ENCODE assay signal across 26 cellular contexts in genomic region chr17:82723169-82723807, GRCh38.
"Had no signal": no experiment of that assay in that cellular context is flagged by ENCODE, and none has a peak within 500 bp of the region (broad histone marks: within the 10 kb centered on the region; RNA-seq: fewer than 3 reads in every experiment).

No MANE protein-coding gene starts in this region.

- H3K27me3 Mint-ChIP-seq: activated CD4-positive, alpha-beta memory T cell treated with anti-CD3 and anti-CD28 coated beads, Interleukin-2, amount 10 ng/mL, durations not matched to agents 7 days and 5 days; activated CD4-positive, alpha-beta T cell treated with anti-CD3 and anti-CD28 coated beads, Interleukin-2, amount 10 ng/mL, durations not matched to agents 24 days and 14 days; central memory CD8-positive, alpha-beta T cell; effector memory CD8-positive, alpha-beta T cell had no signal

- ATAC-seq: activated CD4-positive, CD25-positive, alpha-beta regulatory T cell treated with anti-CD3 and anti-CD28 coated beads, Interleukin-2, amount 50 U/mL, for 24 hours; activated naive CD4-positive, alpha-beta T cell treated with anti-CD3 and anti-CD28 coated beads, Interleukin-2, amount 50 U/mL, for 72 hours; effector memory CD8-positive, alpha-beta T cell; stimulated activated naive CD8-positive, alpha-beta T cell treated with anti-CD3 and anti-CD28 coated beads, Interleukin-15, Interleukin-2, amounts not matched to agents 100 U/mL and 50 U/mL, for 24 hours had no signal

- H3K9me3 ChIP-seq: ascending aorta, esophagus muscularis mucosa, left ventricle myocardium inferior, sigmoid colon, thyroid gland, uterus had no signal

- H3K27ac Mint-ChIP-seq: activated CD4-positive, alpha-beta memory T cell treated with anti-CD3 and anti-CD28 coated beads, Interleukin-2, amount 10 ng/mL, durations not matched to agents 7 days and 5 days; activated CD4-positive, alpha-beta T cell treated with anti-CD3 and anti-CD28 coated beads, Interleukin-2, amount 10 ng/mL, durations not matched to agents 24 days and 14 days; activated T-helper 1 cell treated with anti-CD3 and anti-CD28 coated beads, Interleukin-12 subunit alpha, Interleukin-12 subunit beta, Interleukin-2, Interleukin-4 antibody, amounts not matched to agents 30 ng/mL and 10 ng/mL and 1 ng/mL, durations not matched to agents 14 hours and 24 hours and 36 hours; effector memory CD8-positive, alpha-beta T cell had no signal

- H3K4me3 ChIP-seq: ascending aorta, dorsolateral prefrontal cortex, esophagus muscularis mucosa, hepatocyte, left ventricle myocardium inferior, sigmoid colon, smooth muscle cell, thyroid gland, uterus had no signal

- H3K4me2 ChIP-seq: hepatocyte, smooth muscle cell had no signal

- H3K36me3 ChIP-seq: uterus had no signal

- H3K4me1 ChIP-seq: ascending aorta, left ventricle myocardium inferior, thyroid gland, uterus had no signal

- H2AFZ ChIP-seq: hepatocyte had no signal

- DNase-seq: activated CD4-positive, alpha-beta memory T cell treated with anti-CD3 and anti-CD28 coated beads, Interleukin-2, amount 10 ng/mL, durations not matched to agents 7 days and 5 days; activated CD4-positive, alpha-beta T cell treated with anti-CD3 and anti-CD28 coated beads, Interleukin-2, amount 10 ng/mL, durations not matched to agents 24 days and 14 days; brain microvascular endothelial cell; dorsolateral prefrontal cortex; effector memory CD8-positive, alpha-beta T cell; glutamatergic neuron; kidney glomerular epithelial cell; left ventricle myocardium inferior; mammary epithelial cell; midbrain; retina; sigmoid colon; stimulated activated CD4-positive, alpha-beta T cell treated with anti-CD3 and anti-CD28 coated beads, Interleukin-15, amount 100 ng/mL, for 24 hours; stimulated activated naive CD8-positive, alpha-beta T cell treated with anti-CD3 and anti-CD28 coated beads, Interleukin-15, Interleukin-2, amounts not matched to agents 100 U/mL and 50 U/mL, for 24 hours; thyroid gland; uterus had no signal

- H3K27ac ChIP-seq: ascending aorta, brain microvascular endothelial cell, dorsolateral prefrontal cortex, esophagus muscularis mucosa, hepatocyte, left ventricle myocardium inferior, sigmoid colon, thyroid gland, uterus had no signal

- H3K4me3 Mint-ChIP-seq: activated CD4-positive, alpha-beta memory T cell treated with anti-CD3 and anti-CD28 coated beads, Interleukin-2, amount 10 ng/mL, durations not matched to agents 7 days and 5 days; activated CD4-positive, alpha-beta T cell treated with anti-CD3 and anti-CD28 coated beads, Interleukin-2, amount 10 ng/mL, durations not matched to agents 24 days and 14 days; activated T-helper 1 cell treated with anti-CD3 and anti-CD28 coated beads, Interleukin-12 subunit alpha, Interleukin-12 subunit beta, Interleukin-2, Interleukin-4 antibody, amounts not matched to agents 30 ng/mL and 10 ng/mL and 1 ng/mL, durations not matched to agents 14 hours and 24 hours and 36 hours; central memory CD8-positive, alpha-beta T cell; effector memory CD8-positive, alpha-beta T cell had no signal

- H3K9me3 Mint-ChIP-seq: activated CD4-positive, alpha-beta memory T cell treated with anti-CD3 and anti-CD28 coated beads, Interleukin-2, amount 10 ng/mL, durations not matched to agents 7 days and 5 days; activated CD4-positive, alpha-beta T cell treated with anti-CD3 and anti-CD28 coated beads, Interleukin-2, amount 10 ng/mL, durations not matched to agents 24 days and 14 days; activated naive CD4-positive, alpha-beta T cell treated with anti-CD3 and anti-CD28 coated beads, Interleukin-2, amount 50 U/mL, for 72 hours; activated T-helper 1 cell treated with anti-CD3 and anti-CD28 coated beads, Interleukin-12 subunit alpha, Interleukin-12 subunit beta, Interleukin-2, Interleukin-4 antibody, amounts not matched to agents 30 ng/mL and 10 ng/mL and 1 ng/mL, durations not matched to agents 14 hours and 24 hours and 36 hours; central memory CD8-positive, alpha-beta T cell; effector memory CD8-positive, alpha-beta T cell had no signal

- FAIRE-seq: colon, frontal cortex had no signal

- H3K27me3 ChIP-seq: ascending aorta, brain microvascular endothelial cell, dorsolateral prefrontal cortex, esophagus muscularis mucosa, hepatocyte, sigmoid colon, thyroid gland, uterus had no signal
